ENCODE assay signal across 1 cellular context in genomic region chr12:38316391-38317129, GRCh38.
TF ChIP-seq lines count a peak whose summit lies in the region.

Gene ALG10B, plus strand, starts transcription at chr12:38316774. Its CDS starts 120 bp downstream, at chr12:38316894.

TF ChIP-seq in H1, 55 proteins besides CTCF, POLR2A, EP300 and RAD21:
- TF ChIP-seq, protein P1, sequence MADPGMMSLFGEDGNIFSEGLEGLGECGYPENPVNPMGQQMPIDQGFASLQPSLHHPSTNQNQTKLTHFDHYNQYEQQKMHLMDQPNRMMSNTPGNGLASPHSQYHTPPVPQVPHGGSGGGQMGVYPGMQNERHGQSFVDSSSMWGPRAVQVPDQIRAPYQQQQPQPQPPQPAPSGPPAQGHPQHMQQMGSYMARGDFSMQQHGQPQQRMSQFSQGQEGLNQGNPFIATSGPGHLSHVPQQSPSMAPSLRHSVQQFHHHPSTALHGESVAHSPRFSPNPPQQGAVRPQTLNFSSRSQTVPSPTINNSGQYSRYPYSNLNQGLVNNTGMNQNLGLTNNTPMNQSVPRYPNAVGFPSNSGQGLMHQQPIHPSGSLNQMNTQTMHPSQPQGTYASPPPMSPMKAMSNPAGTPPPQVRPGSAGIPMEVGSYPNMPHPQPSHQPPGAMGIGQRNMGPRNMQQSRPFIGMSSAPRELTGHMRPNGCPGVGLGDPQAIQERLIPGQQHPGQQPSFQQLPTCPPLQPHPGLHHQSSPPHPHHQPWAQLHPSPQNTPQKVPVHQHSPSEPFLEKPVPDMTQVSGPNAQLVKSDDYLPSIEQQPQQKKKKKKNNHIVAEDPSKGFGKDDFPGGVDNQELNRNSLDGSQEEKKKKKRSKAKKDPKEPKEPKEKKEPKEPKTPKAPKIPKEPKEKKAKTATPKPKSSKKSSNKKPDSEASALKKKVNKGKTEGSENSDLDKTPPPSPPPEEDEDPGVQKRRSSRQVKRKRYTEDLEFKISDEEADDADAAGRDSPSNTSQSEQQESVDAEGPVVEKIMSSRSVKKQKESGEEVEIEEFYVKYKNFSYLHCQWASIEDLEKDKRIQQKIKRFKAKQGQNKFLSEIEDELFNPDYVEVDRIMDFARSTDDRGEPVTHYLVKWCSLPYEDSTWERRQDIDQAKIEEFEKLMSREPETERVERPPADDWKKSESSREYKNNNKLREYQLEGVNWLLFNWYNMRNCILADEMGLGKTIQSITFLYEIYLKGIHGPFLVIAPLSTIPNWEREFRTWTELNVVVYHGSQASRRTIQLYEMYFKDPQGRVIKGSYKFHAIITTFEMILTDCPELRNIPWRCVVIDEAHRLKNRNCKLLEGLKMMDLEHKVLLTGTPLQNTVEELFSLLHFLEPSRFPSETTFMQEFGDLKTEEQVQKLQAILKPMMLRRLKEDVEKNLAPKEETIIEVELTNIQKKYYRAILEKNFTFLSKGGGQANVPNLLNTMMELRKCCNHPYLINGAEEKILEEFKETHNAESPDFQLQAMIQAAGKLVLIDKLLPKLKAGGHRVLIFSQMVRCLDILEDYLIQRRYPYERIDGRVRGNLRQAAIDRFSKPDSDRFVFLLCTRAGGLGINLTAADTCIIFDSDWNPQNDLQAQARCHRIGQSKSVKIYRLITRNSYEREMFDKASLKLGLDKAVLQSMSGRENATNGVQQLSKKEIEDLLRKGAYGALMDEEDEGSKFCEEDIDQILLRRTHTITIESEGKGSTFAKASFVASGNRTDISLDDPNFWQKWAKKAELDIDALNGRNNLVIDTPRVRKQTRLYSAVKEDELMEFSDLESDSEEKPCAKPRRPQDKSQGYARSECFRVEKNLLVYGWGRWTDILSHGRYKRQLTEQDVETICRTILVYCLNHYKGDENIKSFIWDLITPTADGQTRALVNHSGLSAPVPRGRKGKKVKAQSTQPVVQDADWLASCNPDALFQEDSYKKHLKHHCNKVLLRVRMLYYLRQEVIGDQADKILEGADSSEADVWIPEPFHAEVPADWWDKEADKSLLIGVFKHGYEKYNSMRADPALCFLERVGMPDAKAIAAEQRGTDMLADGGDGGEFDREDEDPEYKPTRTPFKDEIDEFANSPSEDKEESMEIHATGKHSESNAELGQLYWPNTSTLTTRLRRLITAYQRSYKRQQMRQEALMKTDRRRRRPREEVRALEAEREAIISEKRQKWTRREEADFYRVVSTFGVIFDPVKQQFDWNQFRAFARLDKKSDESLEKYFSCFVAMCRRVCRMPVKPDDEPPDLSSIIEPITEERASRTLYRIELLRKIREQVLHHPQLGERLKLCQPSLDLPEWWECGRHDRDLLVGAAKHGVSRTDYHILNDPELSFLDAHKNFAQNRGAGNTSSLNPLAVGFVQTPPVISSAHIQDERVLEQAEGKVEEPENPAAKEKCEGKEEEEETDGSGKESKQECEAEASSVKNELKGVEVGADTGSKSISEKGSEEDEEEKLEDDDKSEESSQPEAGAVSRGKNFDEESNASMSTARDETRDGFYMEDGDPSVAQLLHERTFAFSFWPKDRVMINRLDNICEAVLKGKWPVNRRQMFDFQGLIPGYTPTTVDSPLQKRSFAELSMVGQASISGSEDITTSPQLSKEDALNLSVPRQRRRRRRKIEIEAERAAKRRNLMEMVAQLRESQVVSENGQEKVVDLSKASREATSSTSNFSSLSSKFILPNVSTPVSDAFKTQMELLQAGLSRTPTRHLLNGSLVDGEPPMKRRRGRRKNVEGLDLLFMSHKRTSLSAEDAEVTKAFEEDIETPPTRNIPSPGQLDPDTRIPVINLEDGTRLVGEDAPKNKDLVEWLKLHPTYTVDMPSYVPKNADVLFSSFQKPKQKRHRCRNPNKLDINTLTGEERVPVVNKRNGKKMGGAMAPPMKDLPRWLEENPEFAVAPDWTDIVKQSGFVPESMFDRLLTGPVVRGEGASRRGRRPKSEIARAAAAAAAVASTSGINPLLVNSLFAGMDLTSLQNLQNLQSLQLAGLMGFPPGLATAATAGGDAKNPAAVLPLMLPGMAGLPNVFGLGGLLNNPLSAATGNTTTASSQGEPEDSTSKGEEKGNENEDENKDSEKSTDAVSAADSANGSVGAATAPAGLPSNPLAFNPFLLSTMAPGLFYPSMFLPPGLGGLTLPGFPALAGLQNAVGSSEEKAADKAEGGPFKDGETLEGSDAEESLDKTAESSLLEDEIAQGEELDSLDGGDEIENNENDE (IDR thresholded peaks at IDR 0.05; ENCODE audit: insufficient replicate concordance, low read length) = no peak
- TF ChIP-seq, protein P2, sequence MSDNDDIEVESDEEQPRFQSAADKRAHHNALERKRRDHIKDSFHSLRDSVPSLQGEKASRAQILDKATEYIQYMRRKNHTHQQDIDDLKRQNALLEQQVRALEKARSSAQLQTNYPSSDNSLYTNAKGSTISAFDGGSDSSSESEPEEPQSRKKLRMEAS (IDR thresholded peaks at IDR 0.05) = no peak
- TF ChIP-seq KDM5A (IDR thresholded peaks at IDR 0.05; ENCODE audit: low read length) (peak; percentile 51; the same call in 1 of the 2 replicates), YY1 (IDR thresholded peaks at IDR 0.05; ENCODE audit: low read depth, low read length) (peak; percentile 62; the same call in 1 of the 2 replicates), EGR1 (IDR thresholded peaks at IDR 0.05; ENCODE audit: borderline replicate concordance, low read depth, low read length) (peak; percentile 56; the same call in 1 of the 2 replicates), SRF (IDR thresholded peaks at IDR 0.05; ENCODE audit: low read depth, low read length) (0 out of 2 replicates have a peak, but pooled peaks have one; percentile 40), ASH2L (IDR thresholded peaks at IDR 0.05; ENCODE audit: low read length) (peak; percentile 62), PHF8 (conservative IDR thresholded peaks at IDR 0.05; ENCODE audit: low read depth, low read length) (peak; percentile 58; the same call in 1 of the 2 replicates), EZH2 (IDR thresholded peaks at IDR 0.05; ENCODE audit: low read depth, low read length, severe bottlenecking) (no peak), TAF7 (optimal IDR thresholded peaks at IDR 0.05; ENCODE audit: borderline replicate concordance, low read depth, low read length) (peak; percentile 26), SP1 (IDR thresholded peaks at IDR 0.05; ENCODE audit: low read depth, low read length) (peak; percentile 53; the same call in 1 of the 2 replicates), TAF1 (IDR thresholded peaks at IDR 0.05; ENCODE audit: low read depth, low read length) (peak; percentile 86), KDM4A (IDR thresholded peaks at IDR 0.05; ENCODE audit: low read depth, low read length, severe bottlenecking) (peak; percentile 89), SAP30 (IDR thresholded peaks at IDR 0.05; ENCODE audit: insufficient read depth, insufficient replicate concordance, low read length) (no peak), CREB1 (IDR thresholded peaks at IDR 0.05) (peak; percentile 49; the same call in 1 of the 2 replicates), RBBP5 (IDR thresholded peaks at IDR 0.05; ENCODE audit: borderline replicate concordance, low read depth, low read length) (no peak), TEAD4 (IDR thresholded peaks at IDR 0.05; ENCODE audit: low read depth, low read length) (0 out of 2 replicates have a peak, but pooled peaks have one; percentile 36), POLR2AphosphoS5 (IDR thresholded peaks at IDR 0.05; ENCODE audit: low read depth, low read length) (peak; percentile 53; the same call in 1 of the 2 replicates), SIRT6 (IDR thresholded peaks at IDR 0.05; ENCODE audit: low read length) (no peak), GABPA (IDR thresholded peaks at IDR 0.05; ENCODE audit: borderline replicate concordance, insufficient read depth, low read length) (peak; percentile 99), SIX5 (IDR thresholded peaks at IDR 0.05; ENCODE audit: low read depth, low read length) (peak; percentile 39; the same call in 1 of the 2 replicates), TBP (IDR thresholded peaks at IDR 0.05; ENCODE audit: low read depth, low read length) (peak; percentile 69), KDM1A (IDR thresholded peaks at IDR 0.05; ENCODE audit: borderline replicate concordance, low read length) (no peak)
